Comparison of ENCODE assay signal across 26 cellular contexts in the genomic region with DNA sequence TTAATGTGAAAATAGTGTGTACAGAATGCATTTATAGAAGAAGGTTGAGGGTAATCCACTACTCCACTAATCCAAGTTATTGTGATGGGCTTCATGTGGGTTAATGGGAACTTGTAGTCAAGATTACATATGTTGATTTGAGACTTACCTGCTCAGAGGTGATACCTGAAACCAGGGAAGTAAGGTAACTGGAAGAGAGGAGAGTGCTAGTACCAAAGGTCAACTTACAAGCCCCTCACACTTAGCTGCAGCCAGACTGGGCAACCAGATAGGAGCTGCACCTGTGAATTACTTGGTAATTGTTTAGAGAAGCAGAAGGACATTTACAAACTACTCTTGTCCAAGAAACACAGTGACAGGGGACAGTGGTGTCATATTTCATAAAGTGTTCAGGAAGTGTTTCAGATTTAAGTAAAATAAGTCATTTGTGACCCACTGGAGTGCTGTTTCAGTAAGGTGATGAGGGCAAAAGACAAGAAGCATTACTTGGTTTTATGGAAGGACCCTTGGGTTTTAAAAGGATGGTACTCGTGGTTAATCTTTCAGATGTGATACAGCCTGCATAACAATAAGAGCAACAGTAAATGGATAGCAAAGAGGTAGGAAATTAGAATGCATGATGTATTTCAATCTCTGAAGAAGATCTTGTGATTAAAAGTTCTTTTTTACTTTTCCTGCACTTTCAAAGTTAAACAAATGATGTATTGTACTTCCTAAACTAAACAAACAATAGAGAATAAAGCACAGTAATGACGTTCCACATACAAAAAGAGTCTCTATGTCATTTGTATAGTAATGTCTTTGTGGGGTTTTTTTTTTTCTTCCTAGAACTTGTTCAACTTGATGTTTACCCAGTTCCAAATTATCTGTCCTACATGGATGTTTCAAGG.
A peak's percentile ranks its signal among the peaks of the same experiment; 100 is the strongest.
DNase-seq lines count a peak whose midpoint lies in the region; FAIRE-seq and TF ChIP-seq lines count a peak whose summit lies in the region.
"Had no signal": no experiment of that assay in that cellular context is flagged by ENCODE, and none has a peak within 500 bp of the region (broad histone marks: within the 10 kb centered on the region; RNA-seq: fewer than 3 reads in every experiment).

No MANE protein-coding gene starts in this region.

- no peak overlapping the region for H3K27ac Mint-ChIP-seq in activated CD4-positive, alpha-beta memory T cell treated with anti-CD3 and anti-CD28 coated beads for 36 hours
- H3K27ac Mint-ChIP-seq: activated B cell treated with CpG ODN at 0.5 μM for 24 hours; activated naive CD8-positive, alpha-beta T cell treated with anti-CD3 and anti-CD28 coated beads, Interleukin-2, amount 10 ng/mL, durations not matched to agents 7 days and 5 days; activated T-helper 2 cell treated with anti-CD3 and anti-CD28 coated beads, Interferon-gamma antibody, Interleukin-2, Interleukin-4, amounts not matched to agents 10 μg/mL and 5 μg/mL and 100 μg/mL, durations not matched to agents 14 hours and 24 hours and 36 hours; CD4-positive, alpha-beta memory T cell; neural progenitor cell had no signal

- no peak for TF ChIP-seq CTCF in D721Med (IDR thresholded peaks at IDR 0.05; ENCODE audit: insufficient read depth, missing control alignments)

- CTCF ChIA-PET in activated CD4-positive, alpha-beta memory T cell treated with anti-CD3 and anti-CD28 coated beads for 36 hours (lab: Charles Lee) = no interaction called here

- H3K27me3 Mint-ChIP-seq in activated CD4-positive, alpha-beta memory T cell treated with anti-CD3 and anti-CD28 coated beads for 36 hours = no peaks in the 10 kb centered on the region
- H3K27me3 Mint-ChIP-seq: activated B cell treated with CpG ODN at 0.5 μM for 24 hours; activated naive CD8-positive, alpha-beta T cell treated with anti-CD3 and anti-CD28 coated beads, Interleukin-2, amount 10 ng/mL, durations not matched to agents 7 days and 5 days; CD4-positive, alpha-beta memory T cell had no signal

- H3K36me3 Mint-ChIP-seq in activated CD4-positive, alpha-beta memory T cell treated with anti-CD3 and anti-CD28 coated beads for 36 hours = peaks cover 26% of the 10 kb centered on the region

- H3K4me3 Mint-ChIP-seq in activated CD4-positive, alpha-beta memory T cell treated with anti-CD3 and anti-CD28 coated beads for 36 hours = no peak overlapping the region
- H3K4me3 Mint-ChIP-seq: activated B cell treated with CpG ODN at 0.5 μM for 24 hours; activated naive CD8-positive, alpha-beta T cell treated with anti-CD3 and anti-CD28 coated beads, Interleukin-2, amount 10 ng/mL, durations not matched to agents 7 days and 5 days; CD4-positive, alpha-beta memory T cell; neural progenitor cell had no signal

- FAIRE-seq in D721Med (lab: Jason Lieb, UNC) = peak; percentile 99
- FAIRE-seq: K562 had no signal

- H3K4me1 Mint-ChIP-seq in activated CD4-positive, alpha-beta memory T cell treated with anti-CD3 and anti-CD28 coated beads for 36 hours (ENCODE audit: low read depth) = no peaks in the 10 kb centered on the region
- H3K4me1 Mint-ChIP-seq: activated B cell treated with CpG ODN at 0.5 μM for 24 hours; activated naive CD8-positive, alpha-beta T cell treated with anti-CD3 and anti-CD28 coated beads, Interleukin-2, amount 10 ng/mL, durations not matched to agents 7 days and 5 days; CD4-positive, alpha-beta memory T cell; neural progenitor cell had no signal

- intact Hi-C loops in activated CD4-positive, alpha-beta memory T cell treated with anti-CD3 and anti-CD28 coated beads for 36 hours (cut with micrococcal nuclease) = no loop called here

- no peaks in the 10 kb centered on the region for H3K9me3 Mint-ChIP-seq in activated CD4-positive, alpha-beta memory T cell treated with anti-CD3 and anti-CD28 coated beads for 36 hours
- H3K9me3 Mint-ChIP-seq: activated B cell treated with CpG ODN at 0.5 μM for 24 hours; activated T-helper 2 cell treated with anti-CD3 and anti-CD28 coated beads, Interferon-gamma antibody, Interleukin-2, Interleukin-4, amounts not matched to agents 10 μg/mL and 5 μg/mL and 100 μg/mL, durations not matched to agents 14 hours and 24 hours and 36 hours had no signal

- DNase-seq in D721Med (ENCODE audit: insufficient read length, low spot score) = no peak
- peak; percentile 31 for DNase-seq in NCI-H69 (lab: John Stamatoyannopoulos, UW)
- DNase-seq in epidermal melanocyte (ENCODE audit: insufficient read length, low spot score) = peak; percentile 29
- DNase-seq in pons (ENCODE audit: low spot score) = peak; percentile 97
- DNase-seq in activated naive CD4-positive, alpha-beta T cell treated with anti-CD3 and anti-CD28 coated beads, Interleukin-2, amount 50 U/mL, for 16 hours = no peak
- no peak for DNase-seq in LoVo (ENCODE audit: low spot score)
- no peak for DNase-seq in NCI-H2227 (lab: John Stamatoyannopoulos, UW; ENCODE audit: unreplicated experiment)
- DNase-seq in activated CD4-positive, alpha-beta memory T cell treated with anti-CD3 and anti-CD28 coated beads for 36 hours = no peak
- DNase-seq: activated B cell treated with CpG ODN at 0.5 μM for 24 hours; activated CD4-positive, alpha-beta T cell treated with anti-CD3 and anti-CD28 coated beads, Interleukin-2, amount 50 U/mL, for 48 hours; activated naive CD8-positive, alpha-beta T cell treated with anti-CD3 and anti-CD28 coated beads, Interleukin-2, amount 10 ng/mL, durations not matched to agents 7 days and 5 days; CD4-positive, alpha-beta memory T cell; cerebellar nuclear complex; effector CD4-positive, alpha-beta T cell; gastrocnemius medialis; islet precursor cell; MG63; NCI-H1436 treated with DMSO at 0.1 percent for 48 hours; NCI-H2171; NCI-H526; posterior cingulate gyrus; stomach; upper lobe of right lung had no signal

- POLR2A ChIA-PET in activated CD4-positive, alpha-beta memory T cell treated with anti-CD3 and anti-CD28 coated beads for 36 hours (lab: Charles Lee) = no interaction called here

Comparison
In these comparisons a context has a peak if more than half of its experiments do, and no peak if none do; other contexts are left out.
1. DNase-seq: peak in NCI-H69 (single experiment), epidermal melanocyte (single experiment) and pons (single experiment); none in D721Med (single experiment), activated naive CD4-positive, alpha-beta T cell treated with anti-CD3 and anti-CD28 coated beads, Interleukin-2, amount 50 U/mL, for 16 hours (single experiment), LoVo (single experiment), NCI-H2227 (single experiment) and activated CD4-positive, alpha-beta memory T cell treated with anti-CD3 and anti-CD28 coated beads for 36 hours (single experiment).